2 cellular contexts compared by ENCODE assay signal in the genomic region with DNA sequence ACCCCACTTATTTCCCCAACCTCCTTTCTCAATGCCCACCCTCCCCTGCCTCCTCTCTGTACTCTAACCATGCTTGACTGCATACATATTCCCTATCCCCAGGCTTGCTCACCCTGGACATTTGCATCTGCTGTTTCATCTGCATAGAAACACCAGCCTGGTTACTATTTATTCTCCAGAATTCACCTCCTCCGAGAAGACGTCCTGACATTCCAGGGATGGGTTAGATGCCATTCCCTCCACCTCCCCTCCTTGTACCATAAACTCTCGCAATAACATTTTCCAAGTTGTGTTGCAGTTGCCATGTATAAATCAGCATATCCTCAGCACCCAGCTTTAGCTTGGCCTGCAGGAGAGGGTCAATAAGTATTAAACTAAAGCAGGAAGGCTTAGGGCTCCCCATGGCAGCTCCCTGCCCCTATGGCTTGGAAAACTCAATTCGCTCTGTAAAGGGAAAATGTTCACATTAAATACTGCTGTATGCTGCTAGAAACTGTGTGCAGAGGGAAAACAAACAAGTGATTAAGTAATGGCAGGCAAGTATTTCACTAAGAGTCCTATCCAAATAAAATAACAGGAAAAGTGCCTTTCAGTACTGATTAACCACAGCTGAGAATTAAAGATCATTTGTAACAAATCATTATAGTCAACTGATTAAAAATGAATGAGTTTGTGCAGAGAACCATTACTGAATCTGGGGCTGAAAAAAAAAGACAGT.
TF ChIP-seq lines count a peak whose summit lies in the region.

No MANE protein-coding gene starts in this region.

TF ChIP-seq in liver, 16 proteins besides CTCF, POLR2A, EP300 and RAD21:
- no peak for TF ChIP-seq GABPA (IDR thresholded peaks at IDR 0.05 in 1 of 2, conservative IDR thresholded peaks at IDR 0.05 in 1 of 2)
- TF ChIP-seq SP1 (IDR thresholded peaks at IDR 0.05) = peak; percentile 76
- TF ChIP-seq RXRA (IDR thresholded peaks at IDR 0.05) = peak in 1 of 2 donors; percentile 69
- TF ChIP-seq YY1 (IDR thresholded peaks at IDR 0.05) = peak; percentile 85
- TF ChIP-seq NR2F2 (IDR thresholded peaks at IDR 0.05) = no peak
- TF ChIP-seq FOXA1 (IDR thresholded peaks at IDR 0.05) = no peak
- no peak for TF ChIP-seq TAF1 (conservative IDR thresholded peaks at IDR 0.05)
- TF ChIP-seq EGR1 (IDR thresholded peaks at IDR 0.05; ENCODE audit: low read depth in 2 of 2) = no peak
- TF ChIP-seq, protein P1, sequence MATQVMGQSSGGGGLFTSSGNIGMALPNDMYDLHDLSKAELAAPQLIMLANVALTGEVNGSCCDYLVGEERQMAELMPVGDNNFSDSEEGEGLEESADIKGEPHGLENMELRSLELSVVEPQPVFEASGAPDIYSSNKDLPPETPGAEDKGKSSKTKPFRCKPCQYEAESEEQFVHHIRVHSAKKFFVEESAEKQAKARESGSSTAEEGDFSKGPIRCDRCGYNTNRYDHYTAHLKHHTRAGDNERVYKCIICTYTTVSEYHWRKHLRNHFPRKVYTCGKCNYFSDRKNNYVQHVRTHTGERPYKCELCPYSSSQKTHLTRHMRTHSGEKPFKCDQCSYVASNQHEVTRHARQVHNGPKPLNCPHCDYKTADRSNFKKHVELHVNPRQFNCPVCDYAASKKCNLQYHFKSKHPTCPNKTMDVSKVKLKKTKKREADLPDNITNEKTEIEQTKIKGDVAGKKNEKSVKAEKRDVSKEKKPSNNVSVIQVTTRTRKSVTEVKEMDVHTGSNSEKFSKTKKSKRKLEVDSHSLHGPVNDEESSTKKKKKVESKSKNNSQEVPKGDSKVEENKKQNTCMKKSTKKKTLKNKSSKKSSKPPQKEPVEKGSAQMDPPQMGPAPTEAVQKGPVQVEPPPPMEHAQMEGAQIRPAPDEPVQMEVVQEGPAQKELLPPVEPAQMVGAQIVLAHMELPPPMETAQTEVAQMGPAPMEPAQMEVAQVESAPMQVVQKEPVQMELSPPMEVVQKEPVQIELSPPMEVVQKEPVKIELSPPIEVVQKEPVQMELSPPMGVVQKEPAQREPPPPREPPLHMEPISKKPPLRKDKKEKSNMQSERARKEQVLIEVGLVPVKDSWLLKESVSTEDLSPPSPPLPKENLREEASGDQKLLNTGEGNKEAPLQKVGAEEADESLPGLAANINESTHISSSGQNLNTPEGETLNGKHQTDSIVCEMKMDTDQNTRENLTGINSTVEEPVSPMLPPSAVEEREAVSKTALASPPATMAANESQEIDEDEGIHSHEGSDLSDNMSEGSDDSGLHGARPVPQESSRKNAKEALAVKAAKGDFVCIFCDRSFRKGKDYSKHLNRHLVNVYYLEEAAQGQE (IDR thresholded peaks at IDR 0.05) = peak; percentile 76
- peak; percentile 45 to 69 for TF ChIP-seq HNF4A (conservative IDR thresholded peaks at IDR 0.05)
- peak; percentile 39 for TF ChIP-seq MAX (IDR thresholded peaks at IDR 0.05)
- TF ChIP-seq HNF4G (IDR thresholded peaks at IDR 0.05) = no peak
- TF ChIP-seq, protein P2, sequence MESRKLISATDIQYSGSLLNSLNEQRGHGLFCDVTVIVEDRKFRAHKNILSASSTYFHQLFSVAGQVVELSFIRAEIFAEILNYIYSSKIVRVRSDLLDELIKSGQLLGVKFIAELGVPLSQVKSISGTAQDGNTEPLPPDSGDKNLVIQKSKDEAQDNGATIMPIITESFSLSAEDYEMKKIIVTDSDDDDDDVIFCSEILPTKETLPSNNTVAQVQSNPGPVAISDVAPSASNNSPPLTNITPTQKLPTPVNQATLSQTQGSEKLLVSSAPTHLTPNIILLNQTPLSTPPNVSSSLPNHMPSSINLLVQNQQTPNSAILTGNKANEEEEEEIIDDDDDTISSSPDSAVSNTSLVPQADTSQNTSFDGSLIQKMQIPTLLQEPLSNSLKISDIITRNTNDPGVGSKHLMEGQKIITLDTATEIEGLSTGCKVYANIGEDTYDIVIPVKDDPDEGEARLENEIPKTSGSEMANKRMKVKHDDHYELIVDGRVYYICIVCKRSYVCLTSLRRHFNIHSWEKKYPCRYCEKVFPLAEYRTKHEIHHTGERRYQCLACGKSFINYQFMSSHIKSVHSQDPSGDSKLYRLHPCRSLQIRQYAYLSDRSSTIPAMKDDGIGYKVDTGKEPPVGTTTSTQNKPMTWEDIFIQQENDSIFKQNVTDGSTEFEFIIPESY (IDR thresholded peaks at IDR 0.05) = peak; percentile 40
- peak in 1 of 2 donors; percentile 17 for TF ChIP-seq JUND (IDR thresholded peaks at IDR 0.05)
- TF ChIP-seq ATF3 (IDR thresholded peaks at IDR 0.05) = no peak
- peak; percentile 63 for TF ChIP-seq FOXA2 (IDR thresholded peaks at IDR 0.05)

TF ChIP-seq in HepG2, 621 proteins besides CTCF, POLR2A, EP300 and RAD21:
- no peak for TF ChIP-seq PLRG1 (conservative IDR thresholded peaks at IDR 0.05)
- TF ChIP-seq ZMAT3 (CRISPR knock-in tag; conservative IDR thresholded peaks at IDR 0.05) = no peak
- TF ChIP-seq, protein P3, sequence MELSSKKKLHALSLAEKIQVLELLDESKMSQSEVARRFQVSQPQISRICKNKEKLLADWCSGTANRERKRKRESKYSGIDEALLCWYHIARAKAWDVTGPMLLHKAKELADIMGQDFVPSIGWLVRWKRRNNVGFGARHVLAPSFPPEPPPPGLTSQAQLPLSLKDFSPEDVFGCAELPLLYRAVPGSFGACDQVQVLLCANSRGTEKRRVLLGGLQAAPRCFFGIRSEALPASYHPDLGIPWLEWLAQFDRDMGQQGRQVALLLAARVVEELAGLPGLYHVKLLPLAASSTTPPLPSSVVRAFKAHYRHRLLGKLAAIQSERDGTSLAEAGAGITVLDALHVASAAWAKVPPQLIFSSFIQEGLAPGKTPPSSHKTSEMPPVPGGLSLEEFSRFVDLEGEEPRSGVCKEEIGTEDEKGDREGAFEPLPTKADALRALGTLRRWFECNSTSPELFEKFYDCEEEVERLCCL (CRISPR knock-in tag; IDR thresholded peaks at IDR 0.05; ENCODE audit: borderline replicate concordance) = no peak
- no peak for TF ChIP-seq ATAD3A (CRISPR knock-in tag; IDR thresholded peaks at IDR 0.05)
- no peak for TF ChIP-seq RXRA (CRISPR knock-in tag; IDR thresholded peaks at IDR 0.05)
- no peak for TF ChIP-seq ZNF501 (CRISPR knock-in tag; IDR thresholded peaks at IDR 0.05)
- TF ChIP-seq ZFP41 (CRISPR knock-in tag; IDR thresholded peaks at IDR 0.05; ENCODE audit: borderline replicate concordance) = no peak
